In the genomic region with DNA sequence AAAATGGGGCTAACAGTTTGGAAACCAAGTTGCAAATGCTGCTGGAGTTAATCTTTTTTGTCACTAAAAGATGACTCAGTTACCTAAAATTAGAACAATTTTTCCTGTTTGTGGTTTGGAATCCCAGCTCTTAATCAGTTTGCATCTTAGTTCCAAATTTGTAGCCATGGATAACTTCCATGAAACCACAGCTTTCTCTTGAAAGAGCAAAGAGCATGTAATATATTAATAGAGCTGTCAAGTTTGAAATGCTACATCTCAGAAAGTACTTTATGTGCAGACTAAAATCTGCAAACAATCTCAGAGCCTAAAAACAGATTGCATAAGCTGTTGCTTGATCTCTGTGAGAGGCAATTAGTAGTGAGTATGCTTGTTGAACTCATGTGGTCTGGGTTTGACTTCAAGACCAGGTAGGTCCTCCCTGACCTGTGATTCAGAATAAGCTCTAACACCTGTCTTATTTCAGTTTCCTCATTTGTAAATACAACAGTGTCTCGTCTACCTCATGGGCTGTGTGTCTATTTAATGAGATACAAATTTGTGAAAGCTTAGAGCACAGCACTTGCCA, we compare ENCODE assay signal across 11 cellular contexts. TPM values are rescaled to one million over a fixed set of nuclear protein-coding genes. Genes with fewer than 3 reads are reported as not detected.
DNase-seq lines count a peak whose midpoint lies in the region; ATAC-seq, FAIRE-seq and TF ChIP-seq lines count a peak whose summit lies in the region.
"Had no signal": no experiment of that assay in that cellular context is flagged by ENCODE, and none has a peak within 500 bp of the region (broad histone marks: within the 10 kb centered on the region; RNA-seq: fewer than 3 reads in every experiment).

No MANE protein-coding gene starts in this region.

- H2BK12ac ChIP-seq in neuronal stem cell (ENCODE audit: low read length) = no peak overlapping the region

- H3K4ac ChIP-seq in neuronal stem cell (ENCODE audit: low read length) = no peak overlapping the region

- no peak overlapping the region for H3K23ac ChIP-seq in neuronal stem cell (ENCODE audit: low read depth, low read length, poor library complexity)

- DNase-seq in Right ventricle myocardium inferior (ENCODE audit: missing footprints) (no peak), cardiac septum (ENCODE audit: low spot score) (no peak), bronchial epithelial cell (ENCODE audit: low read depth) (peak; percentile 7), left lung (no peak), NCI-H2227 (lab: John Stamatoyannopoulos, UW; ENCODE audit: unreplicated experiment) (no peak), NCI-H82 treated with DMSO at 0.1 percent for 48 hours (lab: John Stamatoyannopoulos, UW; ENCODE audit: unreplicated experiment) (no peak), neuronal stem cell (ENCODE audit: low spot score) (no peak), cerebellum (ENCODE audit: low spot score) (no peak)
- DNase-seq: colonic mucosa had no signal

- no peaks in the 10 kb centered on the region for H3K79me1 ChIP-seq in neuronal stem cell (ENCODE audit: low read depth, low read length)

- H3K9ac ChIP-seq in neuronal stem cell (ENCODE audit: low read depth, low read length, poor library complexity) = no peak overlapping the region
- H3K9ac ChIP-seq: parathyroid adenoma had no signal

- H2AK5ac ChIP-seq in neuronal stem cell (ENCODE audit: low read depth, low read length) = no peak overlapping the region

- H3K36me3 ChIP-seq in bronchial epithelial cell (ENCODE audit: control insufficient read depth, insufficient read depth, low read length) (peaks cover 1% of the 10 kb centered on the region), left lung (peaks cover 0 to 34% of the 10 kb centered on the region in 2 donors), neuronal stem cell (replicated peaks in 1 of 2; ENCODE audit: control insufficient read depth in 2 of 2, insufficient read depth in 2 of 2, low read length in 2 of 2) (peaks cover 2 to 55% of the 10 kb centered on the region in 2 donors)
- H3K36me3 ChIP-seq: colonic mucosa had no signal

- H3K27ac ChIP-seq in left lung (no peak overlapping the region), neuronal stem cell (replicated peaks; ENCODE audit: low read length) (no peak overlapping the region)
- H3K27ac ChIP-seq: C4-2B, colonic mucosa, parathyroid adenoma had no signal

- H3K9me3 ChIP-seq in left lung (no peaks in the 10 kb centered on the region), neuronal stem cell (replicated peaks in 1 of 2; ENCODE audit: control insufficient read depth in 2 of 2, insufficient read depth in 1 of 2, low read depth in 1 of 2, low read length in 2 of 2) (no peaks in the 10 kb centered on the region)
- H3K9me3 ChIP-seq: colonic mucosa had no signal

- no peak overlapping the region for H3K14ac ChIP-seq in neuronal stem cell (ENCODE audit: low read length)

- no peak overlapping the region for H2BK120ac ChIP-seq in neuronal stem cell (ENCODE audit: low read depth, low read length)

- H4K8ac ChIP-seq in neuronal stem cell (ENCODE audit: low read depth, low read length) = no peak overlapping the region

- no peak overlapping the region for H2AFZ ChIP-seq in neuronal stem cell (ENCODE audit: low read length)
- H2AFZ ChIP-seq: parathyroid adenoma had no signal

- no peak overlapping the region for H2BK15ac ChIP-seq in neuronal stem cell (ENCODE audit: low read length)

- TF ChIP-seq CTCF in bronchial epithelial cell (IDR thresholded peaks at IDR 0.05; ENCODE audit: insufficient read depth, low read length, severe bottlenecking) (no peak), left lung (IDR thresholded peaks at IDR 0.05) (no peak)

- H3K18ac ChIP-seq in neuronal stem cell (ENCODE audit: low read length) = no peak overlapping the region

- no CpG with 5 or more reads among the region's 1 CpG for WGBS in neuronal stem cell (ENCODE audit: extremely low coverage in 2 of 2, insufficient read length in 2 of 2, insufficient replicate concordance in 1 of 2), 2 donors

- no peak overlapping the region for H2BK5ac ChIP-seq in neuronal stem cell (ENCODE audit: low read length)

- no peak overlapping the region for H4K91ac ChIP-seq in neuronal stem cell (ENCODE audit: low read depth, low read length, poor library complexity)

- peak; percentile 82 for ATAC-seq in Right ventricle myocardium inferior
- ATAC-seq in left lung = peak; percentile 88

- FAIRE-seq in bronchial epithelial cell (lab: Jason Lieb, UNC) = peak; percentile 32

- H3K4me1 ChIP-seq in left lung = peaks cover 5 to 8% of the 10 kb centered on the region in 2 donors
- peaks cover 0 to 4% of the 10 kb centered on the region in 2 donors for H3K4me1 ChIP-seq in neuronal stem cell (ENCODE audit: control insufficient read depth in 2 of 2, insufficient read depth in 1 of 2, low read depth in 1 of 2, low read length in 2 of 2)
- H3K4me1 ChIP-seq: colonic mucosa, parathyroid adenoma had no signal

- no peak overlapping the region for H3K4me2 ChIP-seq in neuronal stem cell (ENCODE audit: insufficient read depth, low read length, poor library complexity, severe bottlenecking)

- H3K4me3 ChIP-seq in bronchial epithelial cell (ENCODE audit: low read depth, low read length) (no peak overlapping the region), left lung (no peak overlapping the region), neuronal stem cell (ENCODE audit: low read length in 2 of 2) (no peak overlapping the region)
- H3K4me3 ChIP-seq: colonic mucosa had no signal

- H3K27me3 ChIP-seq in bronchial epithelial cell (ENCODE audit: control insufficient read depth, insufficient read depth, low read length) (no peaks in the 10 kb centered on the region), left lung (no peaks in the 10 kb centered on the region), neuronal stem cell (ENCODE audit: control insufficient read depth in 3 of 3, insufficient read depth in 3 of 3, low read depth in 1 of 3, low read length in 3 of 3) (no peaks in the 10 kb centered on the region)
- H3K27me3 ChIP-seq: colonic mucosa had no signal

- intact Hi-C loops in Right ventricle myocardium inferior (cut with DNase I) (loop anchor here (1.0 kb wide), 1 partner anchor 23 kb away; a partner anchor contains a TSS), cardiac septum (cut with DNase I) (no loop called here), left lung (cut with DNase I) (no loop called here)

RNA-seq across cellular contexts. Expression of a gene that starts 23.5 kb away (rescaled TPM):
- total RNA-seq in Right ventricle myocardium inferior = 11.0 TPM
- total RNA-seq in cardiac septum = 11.4 TPM
- total RNA-seq in bronchial epithelial cell = 7.4 and 8.2 TPM in 2 replicates
- total RNA-seq in left lung = 1 to 10 TPM; 7.5 to 9.1 TPM
- polyA plus RNA-seq in neuronal stem cell (2013, experiment 1 of 2) = 10.1 TPM
- 9.5 TPM for polyA plus RNA-seq in neuronal stem cell (2013, experiment 2 of 2)
- total RNA-seq in cerebellum = 13.1 TPM

RNA-seq across cellular contexts. Expression of a gene that starts 59.5 kb away (rescaled TPM):
- total RNA-seq in Right ventricle myocardium inferior (0.49 TPM), cardiac septum (0.62 TPM), bronchial epithelial cell (2.6 and 5.1 TPM in 2 replicates), left lung (1 to 10 TPM; 1.5 to 8.5 TPM), cerebellum (5.9 TPM)
- polyA plus RNA-seq in neuronal stem cell (2013, experiment 1 of 2) = 36.7 TPM
- 37.2 TPM for polyA plus RNA-seq in neuronal stem cell (2013, experiment 2 of 2)
